13 cellular contexts compared by ENCODE assay signal in genomic region chr5:4518924-4519660, GRCh38.
DNase-seq lines count a peak whose midpoint lies in the region; ATAC-seq, FAIRE-seq and TF ChIP-seq lines count a peak whose summit lies in the region.
"Had no signal": no experiment of that assay in that cellular context is flagged by ENCODE, and none has a peak within 500 bp of the region (broad histone marks: within the 10 kb centered on the region; RNA-seq: fewer than 3 reads in every experiment).

No MANE protein-coding gene starts in this region.

- no peak for ATAC-seq in pancreas
- ATAC-seq: A549 had no signal

- H3K27me3 ChIP-seq in neuronal stem cell (ENCODE audit: control insufficient read depth in 3 of 3, insufficient read depth in 3 of 3, low read depth in 1 of 3, low read length in 3 of 3) = no peaks in the 10 kb centered on the region
- H3K27me3 ChIP-seq in pancreas = peaks cover 0 to 4% (median 3%) of the 10 kb centered on the region in 4 donors

- no peaks in the 10 kb centered on the region for H3K79me1 ChIP-seq in neuronal stem cell (ENCODE audit: low read depth, low read length)

- H2AFZ ChIP-seq in neuronal stem cell (ENCODE audit: low read length) = no peak overlapping the region

- no peak overlapping the region for H2BK5ac ChIP-seq in neuronal stem cell (ENCODE audit: low read length)

- H3K4me1 ChIP-seq in neuronal stem cell (ENCODE audit: control insufficient read depth in 2 of 2, insufficient read depth in 1 of 2, low read depth in 1 of 2, low read length in 2 of 2) (peaks cover 0 to 12% of the 10 kb centered on the region in 2 donors), pancreas (no peaks in the 10 kb centered on the region)
- H3K4me1 ChIP-seq: A549 had no signal

- H4K91ac ChIP-seq in neuronal stem cell (ENCODE audit: low read depth, low read length, poor library complexity) = no peak overlapping the region

- peak overlapping the region; percentile 14 for H3K4me2 ChIP-seq in neuronal stem cell (ENCODE audit: insufficient read depth, low read length, poor library complexity, severe bottlenecking)
- H3K4me2 ChIP-seq: A549 had no signal

- peak overlapping the region; percentile 59 for H3K27ac ChIP-seq in neuronal stem cell (replicated peaks; ENCODE audit: low read length)
- no peak overlapping the region for H3K27ac ChIP-seq in pancreas
- H3K27ac ChIP-seq: A549, C4-2B, HL-60 had no signal

- no peak overlapping the region for H3K14ac ChIP-seq in neuronal stem cell (ENCODE audit: low read length)

- H3K9me3 ChIP-seq in neuronal stem cell (replicated peaks in 1 of 2; ENCODE audit: control insufficient read depth in 2 of 2, insufficient read depth in 1 of 2, low read depth in 1 of 2, low read length in 2 of 2) (peaks cover 0 to 3% of the 10 kb centered on the region in 2 donors), pancreas (no peaks in the 10 kb centered on the region)
- H3K9me3 ChIP-seq: A549 had no signal

- intact Hi-C loops in pancreas (cut with DNase I) = no loop called here

- WGBS in neuronal stem cell (ENCODE audit: extremely low coverage in 2 of 2, insufficient read length in 2 of 2, insufficient replicate concordance in 1 of 2), 2 donors = no CpG with 5 or more reads among the region's 10 CpGs
- 55 to 63% methylated on average over 10 of the region's 10 CpGs for WGBS in pancreas, 2 donors

- H3K36me3 ChIP-seq in neuronal stem cell (replicated peaks in 1 of 2; ENCODE audit: control insufficient read depth in 2 of 2, insufficient read depth in 2 of 2, low read length in 2 of 2) (no peaks in the 10 kb centered on the region), pancreas (no peaks in the 10 kb centered on the region)

- no peak overlapping the region for H2BK120ac ChIP-seq in neuronal stem cell (ENCODE audit: low read depth, low read length)

- H2BK15ac ChIP-seq in neuronal stem cell (ENCODE audit: low read length) = no peak overlapping the region

- H3K4ac ChIP-seq in neuronal stem cell (ENCODE audit: low read length) = no peak overlapping the region

- FAIRE-seq in pancreas (lab: Jason Lieb, UNC) = no peak
- FAIRE-seq: A549 had no signal

- H3K23ac ChIP-seq in neuronal stem cell (ENCODE audit: low read depth, low read length, poor library complexity) = no peak overlapping the region

- no peak overlapping the region for H2AK5ac ChIP-seq in neuronal stem cell (ENCODE audit: low read depth, low read length)

- DNase-seq in NCI-H510A treated with DMSO at 0.1 percent for 48 hours (lab: John Stamatoyannopoulos, UW) = peak; percentile 25
- DNase-seq in NCI-H510A (lab: John Stamatoyannopoulos, UW) = no peak
- peak; percentile 32 for DNase-seq in NCI-H146 treated with DMSO at 0.1 percent for 48 hours (lab: John Stamatoyannopoulos, UW; ENCODE audit: unreplicated experiment)
- peak; percentile 96 for DNase-seq in NCI-H748 treated with DMSO at 0.1 percent for 48 hours (lab: John Stamatoyannopoulos, UW)
- no peak for DNase-seq in neuronal stem cell (ENCODE audit: low spot score)
- DNase-seq in pancreas = no peak
- no peak for DNase-seq in activated effector memory CD4-positive, alpha-beta T cell treated with Interleukin-2 at 50 U/mL for 16 hours
- DNase-seq in stimulated activated CD4-positive, alpha-beta T cell treated with anti-CD3 and anti-CD28 coated beads, Interleukin-4, amount 100 ng/mL, for 24 hours = no peak
- DNase-seq: KBM-7, NCI-H2081 treated with DMSO at 0.1 percent for 48 hours had no signal

- H3K18ac ChIP-seq in neuronal stem cell (ENCODE audit: low read length) = no peak overlapping the region

- H4K8ac ChIP-seq in neuronal stem cell (ENCODE audit: low read depth, low read length) = no peak overlapping the region

- TF ChIP-seq CTCF in pancreas (IDR thresholded peaks at IDR 0.05) = no peak

- H3K9ac ChIP-seq in neuronal stem cell (ENCODE audit: low read depth, low read length, poor library complexity) = no peak overlapping the region

- H3K4me3 ChIP-seq in neuronal stem cell (ENCODE audit: low read length in 2 of 2) (no peak overlapping the region), pancreas (no peak overlapping the region)
- H3K4me3 ChIP-seq: A549 had no signal

- H2BK12ac ChIP-seq in neuronal stem cell (ENCODE audit: low read length) = no peak overlapping the region

Comparison
In these comparisons a context has a peak if more than half of its experiments do, and no peak if none do; other contexts are left out.
1. DNase-seq: peak in NCI-H510A treated with DMSO at 0.1 percent for 48 hours (single experiment), NCI-H146 treated with DMSO at 0.1 percent for 48 hours (single experiment) and NCI-H748 treated with DMSO at 0.1 percent for 48 hours (single experiment); none in NCI-H510A (single experiment), neuronal stem cell (single experiment), pancreas (0 of 6), activated effector memory CD4-positive, alpha-beta T cell treated with Interleukin-2 at 50 U/mL for 16 hours (single experiment) and stimulated activated CD4-positive, alpha-beta T cell treated with anti-CD3 and anti-CD28 coated beads, Interleukin-4, amount 100 ng/mL, for 24 hours (single experiment).